In the genomic region with DNA sequence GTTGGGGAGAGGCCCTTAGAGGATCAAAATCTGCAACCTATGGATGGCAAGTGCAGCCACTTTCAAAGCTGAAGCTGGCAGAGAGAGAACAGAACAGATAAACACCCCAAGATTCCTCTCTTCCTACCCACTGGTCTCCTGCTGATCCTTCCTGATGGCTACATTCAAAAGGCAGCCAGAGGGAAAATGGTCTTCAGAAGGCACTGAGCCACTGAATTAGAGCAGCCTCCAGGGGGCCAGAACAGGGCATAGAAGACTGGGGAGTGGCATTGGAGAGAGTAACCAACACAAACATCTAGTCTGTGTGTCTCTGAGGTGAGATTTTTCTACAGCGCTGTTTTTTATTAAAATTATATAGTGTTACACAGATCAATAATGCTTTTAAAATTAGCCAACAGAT, we compare ENCODE assay signal across 26 cellular contexts.
DNase-seq lines count a peak whose midpoint lies in the region; ATAC-seq and TF ChIP-seq lines count a peak whose summit lies in the region.
"Had no signal": no experiment of that assay in that cellular context is flagged by ENCODE, and none has a peak within 500 bp of the region (broad histone marks: within the 10 kb centered on the region; RNA-seq: fewer than 3 reads in every experiment).

No MANE protein-coding gene starts in this region.

- H3K27ac Mint-ChIP-seq in type B pancreatic cell: no peak overlapping the region
- H3K27ac Mint-ChIP-seq: IgD-negative memory B cell, T-helper 17 cell had no signal

- H3K9me3 Mint-ChIP-seq in type B pancreatic cell: peaks cover 4% of the 10 kb centered on the region
- H3K9me3 Mint-ChIP-seq: central memory CD8-positive, alpha-beta T cell had no signal

- TF ChIP-seq CTCF in epithelial cell of proximal tubule (conservative IDR thresholded peaks at IDR 0.05; ENCODE audit: low read depth, low read length) (peak; percentile 21), type B pancreatic cell (conservative IDR thresholded peaks at IDR 0.05) (peak; percentile 40)

- no peak overlapping the region for H3K4me3 Mint-ChIP-seq in type B pancreatic cell
- H3K4me3 Mint-ChIP-seq: CD4-positive, CD25-positive, alpha-beta regulatory T cell; central memory CD8-positive, alpha-beta T cell; IgD-negative memory B cell; T-helper 17 cell had no signal

- no peak for ATAC-seq in HG02759 (IDR thresholded peaks at IDR 0.05; ENCODE audit: unreplicated experiment)
- ATAC-seq: activated CD4-positive, CD25-positive, alpha-beta regulatory T cell treated with anti-CD3 and anti-CD28 coated beads, Interleukin-2, amount 50 U/mL, for 24 hours; gastroesophageal sphincter; left lung; Right ventricle myocardium inferior; T-helper 17 cell had no signal

- no peak overlapping the region for H3K4me3 ChIP-seq in epithelial cell of proximal tubule (ENCODE audit: low read depth, low read length)
- H3K4me3 ChIP-seq: dorsolateral prefrontal cortex, gastroesophageal sphincter, left lung, upper lobe of left lung had no signal

- H3K4me1 Mint-ChIP-seq in type B pancreatic cell (ENCODE audit: unreplicated experiment): peaks cover 16% of the 10 kb centered on the region
- H3K4me1 Mint-ChIP-seq: central memory CD8-positive, alpha-beta T cell; IgD-negative memory B cell had no signal

- H3K36me3 Mint-ChIP-seq in type B pancreatic cell: peaks cover 3% of the 10 kb centered on the region
- H3K36me3 Mint-ChIP-seq: IgD-negative memory B cell had no signal

- H3K27me3 Mint-ChIP-seq in type B pancreatic cell: no peaks in the 10 kb centered on the region
- H3K27me3 Mint-ChIP-seq: central memory CD8-positive, alpha-beta T cell; T-helper 17 cell had no signal

- DNase-seq in NCI-H748 (lab: John Stamatoyannopoulos, UW; ENCODE audit: unreplicated experiment): peak; percentile 9
- DNase-seq in NCI-H748 treated with DMSO at 0.1 percent for 48 hours (lab: John Stamatoyannopoulos, UW): no peak
- peak; percentile 18 for DNase-seq in NCI-H69 (lab: John Stamatoyannopoulos, UW)
- DNase-seq in epithelial cell of proximal tubule (ENCODE audit: low read depth): no peak
- no peak for DNase-seq in type B pancreatic cell (ENCODE audit: extremely low spot score, unreplicated experiment)
- DNase-seq in NCI-H1436 (lab: John Stamatoyannopoulos, UW): no peak
- no peak for DNase-seq in GM19238 (ENCODE audit: insufficient read length, low spot score)
- DNase-seq: activated CD4-positive, alpha-beta T cell treated with anti-CD3 and anti-CD28 coated beads, Interleukin-2, amount 50 U/mL, for 48 hours; activated naive CD4-positive, alpha-beta T cell; CD4-positive, CD25-positive, alpha-beta regulatory T cell; dorsolateral prefrontal cortex; left lung; mesenchymal stem cell; NCI-H1092; NCI-H1694 treated with DMSO at 0.1 percent for 48 hours; NCI-H2171; small intestine; stimulated activated naive CD4-positive, alpha-beta T cell; T-helper 17 cell had no signal

Comparison
In these comparisons a context has a peak if more than half of its experiments do, and no peak if none do; other contexts are left out.
1. DNase-seq: peak in NCI-H748 (single experiment) and NCI-H69 (single experiment); none in NCI-H748 treated with DMSO at 0.1 percent for 48 hours (single experiment), epithelial cell of proximal tubule (single experiment), type B pancreatic cell (single experiment), NCI-H1436 (single experiment) and GM19238 (single experiment).